In genomic region chr13:109786457-109787134, GRCh38 we compare ENCODE assay signal across 8 cellular contexts. TPM values are rescaled to one million over a fixed set of nuclear protein-coding genes. Genes with fewer than 3 reads are reported as not detected.
DNase-seq lines count a peak whose midpoint lies in the region; ATAC-seq lines count a peak whose summit lies in the region.

IRS2 (minus strand) TSS chr13:109786583; CDS start chr13:109786053, 530 bp downstream.

- peaks cover 13% of the 10 kb centered on the region for H3K27me3 ChIP-seq in ectodermal cell (ENCODE audit: control insufficient read depth, insufficient read depth, low read length, poor library complexity, severe bottlenecking)

- H3K4me1 ChIP-seq in ectodermal cell (ENCODE audit: control insufficient read depth, insufficient read depth, low read length): peaks cover 7% of the 10 kb centered on the region

- peak within 1 kb of the TSS; percentile 26 for H3K27ac ChIP-seq in ectodermal cell (ENCODE audit: insufficient read depth, low read depth, low read length, poor library complexity, severe bottlenecking)

- ATAC-seq in GM19452 (IDR thresholded peaks at IDR 0.05; ENCODE audit: unreplicated experiment) (peak; percentile 95), HG03565 (IDR thresholded peaks at IDR 0.05; ENCODE audit: unreplicated experiment) (peak; percentile 98)

- peak within 1 kb of the TSS; percentile 63 for H3K4me3 ChIP-seq in ectodermal cell (ENCODE audit: insufficient read depth, low read depth, low read length)

- DNase-seq in CD1c-positive myeloid dendritic cell (ENCODE audit: extremely low spot score): peak; percentile 97
- DNase-seq in NCI-H774 (lab: John Stamatoyannopoulos, UW): peak; percentile 100
- peak; percentile 86 for DNase-seq in activated CD8-positive, alpha-beta memory T cell treated with anti-CD3 and anti-CD28 coated beads for 1 hour (ENCODE audit: extremely low read depth in 1 of 2, low read depth in 1 of 2)
- DNase-seq in lung microvascular endothelial cell (ENCODE audit: low read depth in 2 of 2): peak; percentile 91 to 97
- DNase-seq in stimulated activated CD4-positive, alpha-beta T cell treated with anti-CD3 and anti-CD28 coated beads, TNF-alpha, amount 100 ng/mL, for 24 hours (ENCODE audit: low read depth in 3 of 3): peak; percentile 81 to 90 (median 89)

- no peaks in the 10 kb centered on the region for H3K9me3 ChIP-seq in ectodermal cell (ENCODE audit: control insufficient read depth, low read length)

- 0% methylated on average over 97 of the region's 98 CpGs for WGBS in ectodermal cell, 2 experiments

- H3K36me3 ChIP-seq in ectodermal cell (ENCODE audit: control insufficient read depth, insufficient read depth, low read length): peaks cover 13% of the 10 kb centered on the region

RNA-seq across cellular contexts. Expression of gene IRS2, which starts in this region (rescaled TPM):
- polyA plus RNA-seq in ectodermal cell (2013, experiment 1 of 4): 9.4 TPM
- polyA plus RNA-seq in ectodermal cell (2013, experiment 2 of 4): 8.0 TPM
- polyA plus RNA-seq in ectodermal cell (2013, experiment 3 of 4): 7.5 TPM
- 8.3 TPM for polyA plus RNA-seq in ectodermal cell (2013, experiment 4 of 4)
- total RNA-seq in lung microvascular endothelial cell: 0.65 and 1.4 TPM in 2 replicates

Comparison
In these comparisons a context has a peak if more than half of its experiments do, and no peak if none do; other contexts are left out.
1. Peak in every context shown above with its lines: DNase-seq, ATAC-seq, H3K4me3 ChIP-seq and H3K27ac ChIP-seq.